8 cellular contexts compared by ENCODE assay signal in the genomic region with DNA sequence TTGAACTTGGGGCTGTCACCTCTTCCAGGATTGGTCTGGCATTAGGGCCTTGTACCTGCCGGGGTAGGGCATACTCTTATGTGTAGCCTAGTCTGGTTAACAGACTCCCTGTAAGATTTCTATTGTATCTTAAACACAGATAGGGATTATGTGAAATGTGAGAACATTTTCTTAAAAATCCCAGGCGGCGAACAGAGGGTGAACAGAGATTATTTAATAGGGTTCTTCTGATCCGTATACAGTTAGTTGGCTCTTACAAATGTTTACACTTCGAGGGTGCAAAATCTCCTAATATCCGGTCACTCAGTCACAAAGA. TPM values are rescaled to one million over a fixed set of nuclear protein-coding genes. Genes with fewer than 3 reads are reported as not detected.
DNase-seq lines count a peak whose midpoint lies in the region; ATAC-seq lines count a peak whose summit lies in the region.

No MANE protein-coding gene starts in this region.

- no peaks in the 10 kb centered on the region for H3K9me3 Mint-ChIP-seq in T-helper 1 cell treated with Interleukin-12 subunit alpha and Interleukin-12 subunit beta and Interleukin-4 antibody, amounts not matched to agents 30 μg/mL and 1 μg/mL, for 36 hours
- no peaks in the 10 kb centered on the region for H3K9me3 Mint-ChIP-seq in activated T-helper 1 cell treated with anti-CD3 and anti-CD28 coated beads, Interleukin-12 subunit alpha, Interleukin-12 subunit beta, Interleukin-2, Interleukin-4 antibody, amounts not matched to agents 30 ng/mL and 10 ng/mL and 1 ng/mL, durations not matched to agents 14 hours and 24 hours and 36 hours
- H3K9me3 Mint-ChIP-seq in immature natural killer cell, result no peaks in the 10 kb centered on the region

- peak overlapping the region; percentile 90 for H3K27ac Mint-ChIP-seq in T-helper 1 cell treated with Interleukin-12 subunit alpha and Interleukin-12 subunit beta and Interleukin-4 antibody, amounts not matched to agents 30 μg/mL and 1 μg/mL, for 36 hours
- peak overlapping the region; percentile 93 for H3K27ac Mint-ChIP-seq in activated T-helper 1 cell treated with anti-CD3 and anti-CD28 coated beads, Interleukin-12 subunit alpha, Interleukin-12 subunit beta, Interleukin-2, Interleukin-4 antibody, amounts not matched to agents 30 ng/mL and 10 ng/mL and 1 ng/mL, durations not matched to agents 14 hours and 24 hours and 36 hours
- H3K27ac Mint-ChIP-seq in immature natural killer cell, result peak overlapping the region; percentile 92 to 97 (median 96)

- DNase-seq in T-helper 1 cell (no peak), immature natural killer cell (peak in 1 of 3 donors; percentile 23), superior temporal gyrus (ENCODE audit: extremely low spot score) (peak; percentile 60), DMS114 treated with DMSO at 0.1 percent for 48 hours (lab: John Stamatoyannopoulos, UW; ENCODE audit: unreplicated experiment) (no peak), T1000 (lab: John Stamatoyannopoulos, UW) (no peak)
- no peak for DNase-seq in activated T-helper 1 cell treated with anti-CD3 and anti-CD28 coated beads, Interleukin-12 subunit alpha, Interleukin-12 subunit beta, Interleukin-2, Interleukin-4 antibody, amounts not matched to agents 30 ng/mL and 10 ng/mL and 1 ng/mL, durations not matched to agents 14 hours and 24 hours and 36 hours (ENCODE audit: low spot score)

- H3K36me3 Mint-ChIP-seq in T-helper 1 cell treated with Interleukin-12 subunit alpha and Interleukin-12 subunit beta and Interleukin-4 antibody, amounts not matched to agents 30 μg/mL and 1 μg/mL, for 36 hours (ENCODE audit: low read depth), result peaks cover 16% of the 10 kb centered on the region
- H3K36me3 Mint-ChIP-seq in activated T-helper 1 cell treated with anti-CD3 and anti-CD28 coated beads, Interleukin-12 subunit alpha, Interleukin-12 subunit beta, Interleukin-2, Interleukin-4 antibody, amounts not matched to agents 30 ng/mL and 10 ng/mL and 1 ng/mL, durations not matched to agents 14 hours and 24 hours and 36 hours (ENCODE audit: low read depth), result peaks cover 7% of the 10 kb centered on the region
- no peaks in the 10 kb centered on the region for H3K36me3 Mint-ChIP-seq in immature natural killer cell

- ATAC-seq in HG03025 (IDR thresholded peaks at IDR 0.05; ENCODE audit: low FRiP score, unreplicated experiment), result peak; percentile 29

- intact Hi-C loops in activated T-helper 1 cell treated with anti-CD3 and anti-CD28 coated beads, Interleukin-12 subunit alpha, Interleukin-12 subunit beta, Interleukin-2, Interleukin-4 antibody, amounts not matched to agents 30 ng/mL and 10 ng/mL and 1 ng/mL, durations not matched to agents 14 hours and 24 hours and 36 hours (cut with micrococcal nuclease), result loop anchor here (1.0 to 10.0 kb wide), 5 partner anchors 19 to 621 kb away; a partner anchor contains a TSS

- H3K4me3 Mint-ChIP-seq in T-helper 1 cell treated with Interleukin-12 subunit alpha and Interleukin-12 subunit beta and Interleukin-4 antibody, amounts not matched to agents 30 μg/mL and 1 μg/mL, for 36 hours, result peak overlapping the region; percentile 93
- peak overlapping the region; percentile 95 for H3K4me3 Mint-ChIP-seq in activated T-helper 1 cell treated with anti-CD3 and anti-CD28 coated beads, Interleukin-12 subunit alpha, Interleukin-12 subunit beta, Interleukin-2, Interleukin-4 antibody, amounts not matched to agents 30 ng/mL and 10 ng/mL and 1 ng/mL, durations not matched to agents 14 hours and 24 hours and 36 hours
- peak overlapping the region; percentile 96 to 99 (median 98) for H3K4me3 Mint-ChIP-seq in immature natural killer cell

- H3K27me3 Mint-ChIP-seq in T-helper 1 cell treated with Interleukin-12 subunit alpha and Interleukin-12 subunit beta and Interleukin-4 antibody, amounts not matched to agents 30 μg/mL and 1 μg/mL, for 36 hours (ENCODE audit: low read depth), result peaks cover 9% of the 10 kb centered on the region
- H3K27me3 Mint-ChIP-seq in activated T-helper 1 cell treated with anti-CD3 and anti-CD28 coated beads, Interleukin-12 subunit alpha, Interleukin-12 subunit beta, Interleukin-2, Interleukin-4 antibody, amounts not matched to agents 30 ng/mL and 10 ng/mL and 1 ng/mL, durations not matched to agents 14 hours and 24 hours and 36 hours (ENCODE audit: insufficient read depth), result peaks cover 2% of the 10 kb centered on the region
- H3K27me3 Mint-ChIP-seq in immature natural killer cell (ENCODE audit: low read depth in 3 of 3), result peaks cover 2 to 13% (median 10%) of the 10 kb centered on the region in 3 donors

- peaks cover 41% of the 10 kb centered on the region for H3K4me1 Mint-ChIP-seq in T-helper 1 cell treated with Interleukin-12 subunit alpha and Interleukin-12 subunit beta and Interleukin-4 antibody, amounts not matched to agents 30 μg/mL and 1 μg/mL, for 36 hours (ENCODE audit: low read depth)
- H3K4me1 Mint-ChIP-seq in activated T-helper 1 cell treated with anti-CD3 and anti-CD28 coated beads, Interleukin-12 subunit alpha, Interleukin-12 subunit beta, Interleukin-2, Interleukin-4 antibody, amounts not matched to agents 30 ng/mL and 10 ng/mL and 1 ng/mL, durations not matched to agents 14 hours and 24 hours and 36 hours (ENCODE audit: low read depth), result peaks cover 52% of the 10 kb centered on the region
- peaks cover 52 to 60% of the 10 kb centered on the region in 2 donors for H3K4me1 Mint-ChIP-seq in immature natural killer cell

RNA-seq across cellular contexts. Expression of a gene that starts 0.8 kb away (rescaled TPM):
- total RNA-seq in activated T-helper 1 cell treated with anti-CD3 and anti-CD28 coated beads, Interleukin-12 subunit alpha, Interleukin-12 subunit beta, Interleukin-2, Interleukin-4 antibody, amounts not matched to agents 30 ng/mL and 10 ng/mL and 1 ng/mL, durations not matched to agents 14 hours and 24 hours and 36 hours, result 14.9 and 15.0 TPM in 2 replicates
- polyA plus RNA-seq in immature natural killer cell, result 10 to 100 TPM; 56.8 to 85.5 (median 78.9) TPM
